24 cellular contexts compared by ENCODE assay signal in the genomic region with DNA sequence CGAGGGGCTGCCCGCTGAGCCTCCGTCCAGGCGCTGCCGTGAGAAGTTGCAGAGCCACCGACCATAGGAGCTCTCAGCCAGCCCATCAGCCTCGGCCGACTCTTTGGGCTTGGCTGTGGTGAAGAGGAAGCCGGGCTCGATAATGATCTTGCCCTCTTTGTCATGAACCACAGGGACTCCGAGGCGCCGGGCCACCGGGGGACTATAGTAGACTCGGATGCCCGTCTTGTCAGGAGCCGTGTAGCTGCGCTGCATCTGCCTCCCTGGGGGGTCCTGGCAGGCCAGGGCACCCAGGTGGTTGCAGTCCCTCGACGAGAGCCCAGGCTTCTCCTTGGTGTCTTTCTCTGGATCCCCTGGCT.
"Had no signal": no experiment of that assay in that cellular context is flagged by ENCODE, and none has a peak within 500 bp of the region (broad histone marks: within the 10 kb centered on the region; RNA-seq: fewer than 3 reads in every experiment).

No MANE protein-coding gene starts in this region.

- H3K4me1 ChIP-seq: breast epithelium, Peyer's patch had no signal

- H3K27ac ChIP-seq: breast epithelium, Peyer's patch had no signal

- H3K27me3 Mint-ChIP-seq: activated CD8-positive, alpha-beta T cell treated with anti-CD3 and anti-CD28 coated beads for 36 hours; activated naive CD8-positive, alpha-beta T cell treated with anti-CD3 and anti-CD28 coated beads for 36 hours had no signal

- H3K4me3 ChIP-seq: breast epithelium, Peyer's patch had no signal

- H3K4me3 Mint-ChIP-seq: activated CD8-positive, alpha-beta T cell treated with anti-CD3 and anti-CD28 coated beads for 36 hours; activated naive CD4-positive, alpha-beta T cell treated with anti-CD3 and anti-CD28 coated beads, Interleukin-2, amount 10 ng/mL, durations not matched to agents 7 days and 5 days; activated naive CD8-positive, alpha-beta T cell treated with anti-CD3 and anti-CD28 coated beads for 36 hours; activated T-cell treated with anti-CD3 and anti-CD28 coated beads, Interleukin-2, amount 50 U/mL, for 72 hours had no signal

- H3K9me3 ChIP-seq: breast epithelium, Peyer's patch had no signal

- H3K36me3 Mint-ChIP-seq: activated naive CD4-positive, alpha-beta T cell treated with anti-CD3 and anti-CD28 coated beads, Interleukin-2, amount 10 ng/mL, durations not matched to agents 7 days and 5 days; activated naive CD8-positive, alpha-beta T cell treated with anti-CD3 and anti-CD28 coated beads for 36 hours had no signal

- ATAC-seq: activated CD4-positive, CD25-positive, alpha-beta regulatory T cell treated with anti-CD3 and anti-CD28 coated beads, Interleukin-2, amount 50 U/mL, for 24 hours; activated CD8-positive, alpha-beta T cell treated with anti-CD3 and anti-CD28 coated beads for 36 hours; activated T-cell treated with anti-CD3 and anti-CD28 coated beads, Interleukin-2, amount 50 U/mL, for 72 hours had no signal

- H3K9me3 Mint-ChIP-seq: activated CD8-positive, alpha-beta T cell treated with anti-CD3 and anti-CD28 coated beads for 36 hours; activated naive CD4-positive, alpha-beta T cell treated with anti-CD3 and anti-CD28 coated beads, Interleukin-2, amount 10 ng/mL, durations not matched to agents 7 days and 5 days; activated naive CD8-positive, alpha-beta T cell treated with anti-CD3 and anti-CD28 coated beads for 36 hours; activated T-cell treated with anti-CD3 and anti-CD28 coated beads, Interleukin-2, amount 50 U/mL, for 72 hours; activated T-helper 2 cell treated with anti-CD3 and anti-CD28 coated beads, Interferon-gamma antibody, Interleukin-2, Interleukin-4, amounts not matched to agents 10 μg/mL and 5 μg/mL and 100 μg/mL, durations not matched to agents 14 hours and 24 hours and 36 hours had no signal

- H3K27ac Mint-ChIP-seq: activated CD8-positive, alpha-beta T cell treated with anti-CD3 and anti-CD28 coated beads for 36 hours; activated naive CD4-positive, alpha-beta T cell treated with anti-CD3 and anti-CD28 coated beads, Interleukin-2, amount 10 ng/mL, durations not matched to agents 7 days and 5 days; activated naive CD8-positive, alpha-beta T cell treated with anti-CD3 and anti-CD28 coated beads for 36 hours; activated T-cell treated with anti-CD3 and anti-CD28 coated beads, Interleukin-2, amount 50 U/mL, for 72 hours; activated T-helper 2 cell treated with anti-CD3 and anti-CD28 coated beads, Interferon-gamma antibody, Interleukin-2, Interleukin-4, amounts not matched to agents 10 μg/mL and 5 μg/mL and 100 μg/mL, durations not matched to agents 14 hours and 24 hours and 36 hours had no signal

- DNase-seq: activated CD4-positive, alpha-beta T cell treated with anti-CD3 and anti-CD28 coated beads for 4 hours; activated CD8-positive, alpha-beta memory T cell treated with anti-CD3 and anti-CD28 coated beads, Interleukin-2, amount 50 U/mL, for 4 hours; activated CD8-positive, alpha-beta T cell treated with anti-CD3 and anti-CD28 coated beads for 36 hours; activated gamma-delta T cell treated with Interleukin-2 at 50 U/mL for 16 hours; activated naive CD4-positive, alpha-beta T cell treated with anti-CD3 and anti-CD28 coated beads, Interleukin-2, amount 10 ng/mL, durations not matched to agents 7 days and 5 days; activated naive CD8-positive, alpha-beta T cell treated with anti-CD3 and anti-CD28 coated beads for 36 hours; activated T-cell treated with anti-CD3 and anti-CD28 coated beads, Interleukin-2, amount 50 U/mL, for 72 hours; MM.1S; NCI-H1105; NCI-H1436; NCI-H1694 treated with DMSO at 0.1 percent for 48 hours; NCI-H2029 treated with DMSO at 0.1 percent for 48 hours; NCI-H510A treated with DMSO at 0.1 percent for 48 hours; NCI-H69; NK-92 treated with Interleukin-12 subunit alpha and Interleukin-12 subunit beta, amount 100 ng/mL, for 24 hours; OCI-M1; Peyer's patch; SIG-M5; T-helper 2 cell; T1000 had no signal

- H3K4me1 Mint-ChIP-seq: activated naive CD4-positive, alpha-beta T cell treated with anti-CD3 and anti-CD28 coated beads, Interleukin-2, amount 10 ng/mL, durations not matched to agents 7 days and 5 days; activated naive CD8-positive, alpha-beta T cell treated with anti-CD3 and anti-CD28 coated beads for 36 hours had no signal

- H3K27me3 ChIP-seq: breast epithelium, Peyer's patch had no signal

- FAIRE-seq: TTC549 had no signal
